8 cellular contexts compared by ENCODE assay signal in genomic region chr19:29811125-29812079, GRCh38. TPM values are rescaled to one million over a fixed set of nuclear protein-coding genes. Genes with fewer than 3 reads are reported as not detected.
DNase-seq lines count a peak whose midpoint lies in the region; ATAC-seq and TF ChIP-seq lines count a peak whose summit lies in the region.

CCNE1 (plus strand) TSS chr19:29811991; CDS start chr19:29812556, 565 bp downstream.

- ATAC-seq in GM18873 (IDR thresholded peaks at IDR 0.05; ENCODE audit: low FRiP score, unreplicated experiment): peak; percentile 46
- ATAC-seq in HG03108 (IDR thresholded peaks at IDR 0.05; ENCODE audit: unreplicated experiment): peak; percentile 62
- ATAC-seq in activated CD4-positive, CD25-positive, alpha-beta regulatory T cell treated with anti-CD3 and anti-CD28 coated beads, Interleukin-2, amount 50 U/mL, for 24 hours: peak; percentile 90 to 93
- peak; percentile 91 for ATAC-seq in central memory CD8-positive, alpha-beta T cell (replicated peaks; ENCODE audit: extremely low read depth, poor library complexity, severe bottlenecking)

- peaks cover 4% of the 10 kb centered on the region for H3K36me3 Mint-ChIP-seq in central memory CD8-positive, alpha-beta T cell (ENCODE audit: insufficient read depth)

- no peak for TF ChIP-seq CTCF in kidney epithelial cell (IDR thresholded peaks at IDR 0.05; ENCODE audit: insufficient read depth, low read length, poor library complexity, severe bottlenecking)

- H3K4me1 Mint-ChIP-seq in central memory CD8-positive, alpha-beta T cell: peaks cover 14% of the 10 kb centered on the region

- peak within 1 kb of the TSS; percentile 81 for H3K27ac Mint-ChIP-seq in central memory CD8-positive, alpha-beta T cell (ENCODE audit: low read depth)

- peak; percentile 99 for DNase-seq in AG08396 (ENCODE audit: low spot score)
- peak; percentile 73 for DNase-seq in NCI-H226
- peak; percentile 75 to 81 for DNase-seq in central memory CD8-positive, alpha-beta T cell (ENCODE audit: low spot score in 2 of 2)
- DNase-seq in kidney epithelial cell (ENCODE audit: low read depth): peak; percentile 16
- DNase-seq in stimulated activated CD4-positive, alpha-beta T cell treated with anti-CD3 and anti-CD28 coated beads, Interleukin-15, amount 100 ng/mL, for 1 hour (ENCODE audit: low read depth in 1 of 2, low spot score in 1 of 2): peak; percentile 88 to 98

- no peaks in the 10 kb centered on the region for H3K27me3 Mint-ChIP-seq in central memory CD8-positive, alpha-beta T cell

- H3K27me3 ChIP-seq in kidney epithelial cell (ENCODE audit: control insufficient read depth, insufficient read depth, low read length): no peaks in the 10 kb centered on the region

- peak within 1 kb of the TSS; percentile 50 for H3K4me3 ChIP-seq in kidney epithelial cell (ENCODE audit: low read depth, low read length)

- no peaks in the 10 kb centered on the region for H3K9me3 Mint-ChIP-seq in central memory CD8-positive, alpha-beta T cell

- no peaks in the 10 kb centered on the region for H3K36me3 ChIP-seq in kidney epithelial cell (ENCODE audit: control insufficient read depth, insufficient read depth, low read length)

- H3K4me3 Mint-ChIP-seq in central memory CD8-positive, alpha-beta T cell: peak within 1 kb of the TSS; percentile 88

RNA-seq across cellular contexts. Expression of gene CCNE1, which starts in this region (rescaled TPM):
- total RNA-seq in kidney epithelial cell: 2.5 and 5.3 TPM in 2 replicates

Comparison
In these comparisons a context has a peak if more than half of its experiments do, and no peak if none do; other contexts are left out.
1. Peak in every context shown above with its lines: DNase-seq, ATAC-seq and H3K4me3 ChIP-seq.
2. DNase-seq: peak in every context shown above with its lines; median percentile 99 in AG08396; 93 in stimulated activated CD4-positive, alpha-beta T cell treated with anti-CD3 and anti-CD28 coated beads, Interleukin-15, amount 100 ng/mL, for 1 hour; 78 in central memory CD8-positive, alpha-beta T cell; 73 in NCI-H226; 16 in kidney epithelial cell.